Comparison of ENCODE assay signal across 1 cellular context in genomic region chr16:31050280-31051030, GRCh38.
TF ChIP-seq lines count a peak whose summit lies in the region.

No MANE protein-coding gene starts in this region.

TF ChIP-seq in H1, 55 proteins besides CTCF, POLR2A, EP300 and RAD21:
- TF ChIP-seq HDAC2 (IDR thresholded peaks at IDR 0.05; ENCODE audit: borderline replicate concordance in 1 of 2, low read depth in 2 of 2, low read length in 2 of 2) (no peak), CHD7 (IDR thresholded peaks at IDR 0.05; ENCODE audit: insufficient replicate concordance, low read length) (no peak), EGR1 (IDR thresholded peaks at IDR 0.05; ENCODE audit: borderline replicate concordance, low read depth, low read length) (no peak), TAF7 (optimal IDR thresholded peaks at IDR 0.05; ENCODE audit: borderline replicate concordance, low read depth, low read length) (no peak), CHD1 (IDR thresholded peaks at IDR 0.05; ENCODE audit: low read depth, low read length) (no peak), SP4 (IDR thresholded peaks at IDR 0.05; ENCODE audit: low read length) (no peak), KDM4A (IDR thresholded peaks at IDR 0.05; ENCODE audit: low read depth, low read length, severe bottlenecking) (no peak), CHD2 (IDR thresholded peaks at IDR 0.05; ENCODE audit: low read length) (no peak), JUND (IDR thresholded peaks at IDR 0.05; ENCODE audit: low read length) (no peak), TCF12 (IDR thresholded peaks at IDR 0.05; ENCODE audit: low read depth, low read length) (no peak), SRF (IDR thresholded peaks at IDR 0.05; ENCODE audit: low read depth, low read length) (no peak), TAF1 (IDR thresholded peaks at IDR 0.05; ENCODE audit: low read depth, low read length) (no peak), E2F6 (IDR thresholded peaks at IDR 0.05) (no peak), YY1 (IDR thresholded peaks at IDR 0.05; ENCODE audit: low read depth, low read length) (no peak), BCL11A (IDR thresholded peaks at IDR 0.05; ENCODE audit: low read depth in 2 of 2, low read length in 2 of 2) (no peak)
